In genomic region chr7:149872419-149873073, GRCh38 we compare ENCODE assay signal across 8 cellular contexts. TPM values are rescaled to one million over a fixed set of nuclear protein-coding genes. Genes with fewer than 3 reads are reported as not detected.
A peak's percentile ranks its signal among the peaks of the same experiment; 100 is the strongest.
DNase-seq lines count a peak whose midpoint lies in the region; ATAC-seq and TF ChIP-seq lines count a peak whose summit lies in the region.

No MANE protein-coding gene starts in this region.

- no peaks in the 10 kb centered on the region for H3K79me2 ChIP-seq in PC-9 (ENCODE audit: low read depth)

- H3K9me2 ChIP-seq in PC-9 (ENCODE audit: insufficient read depth), result no peaks in the 10 kb centered on the region

- H3K9me3 ChIP-seq in PC-9 (ENCODE audit: insufficient read depth, low read depth) (no peaks in the 10 kb centered on the region), gastrocnemius medialis (no peaks in the 10 kb centered on the region)

- peak overlapping the region; percentile 84 for H3K27ac Mint-ChIP-seq in central memory CD8-positive, alpha-beta T cell (ENCODE audit: low read depth)
- peak overlapping the region; percentile 25 to 87 (median 62) for H3K27ac Mint-ChIP-seq in immature natural killer cell

- H3K27me3 ChIP-seq in PC-9 (ENCODE audit: insufficient read depth, low read depth) (no peaks in the 10 kb centered on the region), gastrocnemius medialis (no peaks in the 10 kb centered on the region)

- H3K4me3 ChIP-seq in PC-9, result peak overlapping the region; percentile 75
- H3K4me3 ChIP-seq in gastrocnemius medialis, result peak overlapping the region; percentile 71 to 84 (median 73)

- no peak overlapping the region for H3K27ac ChIP-seq in PC-9
- peak overlapping the region; percentile 86 to 88 (median 87) for H3K27ac ChIP-seq in gastrocnemius medialis

- BruUV-seq in PC-9 (replicated peaks; lab: Mats Ljungman, UMichigan), result no TSS peak

- in situ Hi-C loops in gastrocnemius medialis (cut with MboI; ENCODE audit: low sequenced_read_pairs in 4 of 4), result no loop called here

- ATAC-seq in central memory CD8-positive, alpha-beta T cell (replicated peaks; ENCODE audit: extremely low read depth, poor library complexity, severe bottlenecking), result no peak
- ATAC-seq in gastrocnemius medialis (peak; percentile 86 to 87), GM19351 (IDR thresholded peaks at IDR 0.05; ENCODE audit: unreplicated experiment) (no peak)

- no peaks in the 10 kb centered on the region for H3K27me3 Mint-ChIP-seq in central memory CD8-positive, alpha-beta T cell
- peaks cover 0 to 3% (median 2%) of the 10 kb centered on the region in 3 donors for H3K27me3 Mint-ChIP-seq in immature natural killer cell (ENCODE audit: low read depth in 3 of 3)

- intact Hi-C loops in PC-9 (cut with micrococcal nuclease; ENCODE audit: unreplicated experiment), result loop anchor here (1.0 to 10.0 kb wide), 3 partner anchors 34 to 248 kb away; partner anchors contain the start of gene ZNF862
- intact Hi-C loops in gastrocnemius medialis (cut with DNase I; ENCODE audit: low total_unique reads), result loop anchor here (1.0 to 5.0 kb wide), 5 partner anchors 34 to 930 kb away; partner anchors contain the start of genes ZNF775 and ZNF862

- peaks cover 19% of the 10 kb centered on the region; the same call in 1 of the 2 replicates for H3F3A ChIP-seq in PC-9 (ENCODE audit: insufficient read depth, low read depth)

- peak overlapping the region; percentile 97 for H2AFZ ChIP-seq in PC-9

- H3K9me3 Mint-ChIP-seq in central memory CD8-positive, alpha-beta T cell, result no peaks in the 10 kb centered on the region
- no peaks in the 10 kb centered on the region for H3K9me3 Mint-ChIP-seq in immature natural killer cell

- peak overlapping the region; percentile 86 for H3K4me3 Mint-ChIP-seq in central memory CD8-positive, alpha-beta T cell
- peak overlapping the region; percentile 83 to 91 (median 87) for H3K4me3 Mint-ChIP-seq in immature natural killer cell

- H3K4me1 ChIP-seq in PC-9 (replicated peaks; ENCODE audit: insufficient read depth) (peaks cover 5% of the 10 kb centered on the region; the same call in 1 of the 2 replicates), gastrocnemius medialis (peaks cover 13 to 14% of the 10 kb centered on the region in 2 donors)

- CTCF ChIA-PET in PC-9 (lab: Charles Lee), result no interaction called here

- H4K20me1 ChIP-seq in PC-9 (ENCODE audit: insufficient read depth), result no peaks in the 10 kb centered on the region

- H3K4me2 ChIP-seq in PC-9, result peak overlapping the region; percentile 82

- peaks cover 72% of the 10 kb centered on the region for H3K4me1 Mint-ChIP-seq in central memory CD8-positive, alpha-beta T cell
- H3K4me1 Mint-ChIP-seq in immature natural killer cell, result peaks cover 53 to 55% of the 10 kb centered on the region in 2 donors

- no peaks in the 10 kb centered on the region for H3K36me3 ChIP-seq in PC-9 (ENCODE audit: low read depth)
- H3K36me3 ChIP-seq in gastrocnemius medialis, result no peaks in the 10 kb centered on the region

- TF ChIP-seq POLR2A in gastrocnemius medialis (IDR thresholded peaks at IDR 0.05), result peak; percentile 44 to 56

- POLR2A ChIA-PET in PC-9 (lab: Charles Lee; ENCODE audit: unreplicated experiment), result no interaction called here

- peaks cover 23% of the 10 kb centered on the region for H3K36me3 Mint-ChIP-seq in central memory CD8-positive, alpha-beta T cell (ENCODE audit: insufficient read depth)
- peaks cover 1 to 4% (median 2%) of the 10 kb centered on the region in 3 donors for H3K36me3 Mint-ChIP-seq in immature natural killer cell

- TF ChIP-seq CTCF in PC-9 (conservative IDR thresholded peaks at IDR 0.05) (no peak), gastrocnemius medialis (IDR thresholded peaks at IDR 0.05 in 4 of 5, conservative IDR thresholded peaks at IDR 0.05 in 1 of 5) (peak in 3 of 5 experiments; percentile 11 to 35 (median 26))

- peak; percentile 60 for DNase-seq in NCI-H345 (lab: John Stamatoyannopoulos, UW)
- DNase-seq in NCI-H345 treated with DMSO at 0.1 percent for 48 hours (lab: John Stamatoyannopoulos, UW; ENCODE audit: unreplicated experiment), result no peak
- DNase-seq in HuH-7 (ENCODE audit: low spot score), result peak; percentile 90
- peak; percentile 61 to 66 for DNase-seq in PC-9
- no peak for DNase-seq in central memory CD8-positive, alpha-beta T cell (ENCODE audit: low spot score in 2 of 2)
- DNase-seq in immature natural killer cell, result no peak
- peak; percentile 84 to 88 for DNase-seq in gastrocnemius medialis

RNA-seq across cellular contexts. Expression of gene ATP6V0E2, which starts 1.2 kb away (rescaled TPM):
- 35.6 and 40.7 TPM in 2 replicates for total RNA-seq in PC-9 (2021)
- polyA plus RNA-seq in immature natural killer cell, result 10 to 100 TPM; 72.8 to 80.5 (median 73.9) TPM
- 10 to 100 TPM in 3 of 4 donors, 1 to 10 TPM in 1; 9.0 to 46.3 (median 12.9) TPM for total RNA-seq in gastrocnemius medialis

RNA-seq across cellular contexts. Expression of gene ZNF862, which starts 34.4 kb away (rescaled TPM):
- total RNA-seq in PC-9 (2021) (42.4 and 43.6 TPM in 2 replicates), gastrocnemius medialis (10 to 100 TPM in 2 of 4 donors, 1 to 10 TPM in 2; 2.9 to 10.7 (median 7.0) TPM)
- polyA plus RNA-seq in immature natural killer cell, result 1 to 10 TPM; 1.9 to 5.5 (median 2.5) TPM

Comparison
In these comparisons a context has a peak if more than half of its experiments do, and no peak if none do; other contexts are left out.
1. DNase-seq: peak in NCI-H345 (single experiment), HuH-7 (single experiment), PC-9 (2 of 2) and gastrocnemius medialis (2 of 2); none in NCI-H345 treated with DMSO at 0.1 percent for 48 hours (single experiment), central memory CD8-positive, alpha-beta T cell (0 of 2) and immature natural killer cell (0 of 3).
2. ATAC-seq: peak in gastrocnemius medialis (2 of 2); none in central memory CD8-positive, alpha-beta T cell (single experiment) and GM19351 (single experiment).